In the genomic region with DNA sequence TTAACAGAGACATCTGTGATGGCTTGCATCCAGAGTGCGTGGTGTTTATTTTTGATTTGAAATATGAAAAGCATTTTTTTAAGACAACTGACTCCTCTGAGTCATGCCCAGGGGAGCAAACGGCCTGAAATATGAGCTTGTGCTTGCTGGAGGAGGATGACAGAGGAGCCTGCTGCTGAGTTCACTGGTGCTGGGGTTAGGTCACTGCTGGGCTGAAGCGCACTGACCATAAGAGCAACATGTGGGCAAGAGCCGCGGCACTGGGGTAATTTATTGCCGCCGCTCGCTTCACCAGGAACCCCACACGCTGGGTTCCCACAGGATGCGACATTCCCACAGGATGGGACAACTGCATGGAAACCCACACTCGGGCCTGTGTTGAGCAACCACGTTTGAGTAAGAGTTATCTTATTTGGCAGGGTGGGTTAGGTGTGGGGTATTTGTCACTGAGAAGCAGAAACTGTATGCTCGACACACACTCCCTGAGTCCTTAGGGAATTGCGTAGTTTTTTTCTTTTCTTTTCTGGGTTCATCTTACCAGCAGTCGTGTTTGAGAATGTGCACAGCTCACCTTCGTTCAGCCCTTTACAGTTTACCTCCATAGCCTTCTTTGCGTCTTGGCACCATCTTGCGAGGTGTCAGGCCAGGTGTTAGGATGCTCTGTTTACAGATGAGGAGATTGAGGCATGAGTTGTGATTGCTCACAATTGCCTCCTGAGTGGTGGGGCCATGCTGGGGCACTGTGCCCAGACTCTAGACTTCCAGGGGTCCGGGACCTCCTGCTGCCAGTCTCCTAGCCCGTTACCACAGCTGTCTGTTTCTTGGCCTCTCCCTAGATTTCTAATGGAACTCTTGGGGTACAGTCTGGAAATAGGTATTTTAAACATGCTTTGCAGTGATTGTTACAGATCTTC, we compare ENCODE assay signal across 8 cellular contexts.
DNase-seq lines count a peak whose midpoint lies in the region; ATAC-seq, FAIRE-seq and TF ChIP-seq lines count a peak whose summit lies in the region.

No MANE protein-coding gene starts in this region.

- no peak overlapping the region for H3K27ac ChIP-seq in MM.1S (ENCODE audit: low read length)

- no peaks in the 10 kb centered on the region for H3K27me3 ChIP-seq in MM.1S (replicated peaks; ENCODE audit: insufficient read depth, low read length)

- peak; percentile 93 for FAIRE-seq in RCC 7860 (lab: Jason Lieb, UNC)

- no peaks in the 10 kb centered on the region for H4K20me1 ChIP-seq in MM.1S (ENCODE audit: insufficient read depth, low read length)

- DNase-seq in GM04503 (ENCODE audit: low read depth) (peak; percentile 99), RCC 7860 (ENCODE audit: low spot score) (peak; percentile 98), epithelial cell of esophagus (ENCODE audit: low read depth) (peak; percentile 95), occipital lobe (lab: John Stamatoyannopoulos, UW) (peak; percentile 18), medulla oblongata (ENCODE audit: extremely low spot score) (no peak), MM.1S (no peak)

- H3K9ac ChIP-seq in MM.1S (ENCODE audit: low read length), result no peak overlapping the region

- no peak overlapping the region for H2AFZ ChIP-seq in MM.1S (ENCODE audit: low read length)

- no peaks in the 10 kb centered on the region for H3K36me3 ChIP-seq in MM.1S (replicated peaks; ENCODE audit: insufficient read depth, low read length)

- H3K4me2 ChIP-seq in MM.1S (ENCODE audit: low read depth, low read length), result no peak overlapping the region

- no peaks in the 10 kb centered on the region for H3K4me1 ChIP-seq in MM.1S (ENCODE audit: low read length)

- no peak for TF ChIP-seq CTCF in epithelial cell of esophagus (IDR thresholded peaks at IDR 0.05; ENCODE audit: insufficient read depth, low read depth, low read length, missing control alignments)
- TF ChIP-seq CTCF in MM.1S (IDR thresholded peaks at IDR 0.05; ENCODE audit: low read length), result no peak

- peaks cover 23% of the 10 kb centered on the region for H3K79me2 ChIP-seq in MM.1S (ENCODE audit: low read length)

- no peaks in the 10 kb centered on the region for H3F3A ChIP-seq in MM.1S (ENCODE audit: insufficient read depth, low read length)

- peak overlapping the region; percentile 18 for H3K4me3 ChIP-seq in epithelial cell of esophagus (ENCODE audit: low read length)
- no peak overlapping the region for H3K4me3 ChIP-seq in MM.1S (ENCODE audit: low read length)

- H3K9me2 ChIP-seq in MM.1S (replicated peaks; ENCODE audit: insufficient read depth, low read length), result no peaks in the 10 kb centered on the region

- ATAC-seq in HG03520 (IDR thresholded peaks at IDR 0.05; ENCODE audit: unreplicated experiment) (no peak), GM19452 (IDR thresholded peaks at IDR 0.05; ENCODE audit: unreplicated experiment) (no peak)

- H3K9me3 ChIP-seq in MM.1S (replicated peaks; ENCODE audit: insufficient read depth, low read length), result no peaks in the 10 kb centered on the region

Comparison
In these comparisons a context has a peak if more than half of its experiments do, and no peak if none do; other contexts are left out.
1. DNase-seq: peak in GM04503 (single experiment), RCC 7860 (single experiment), epithelial cell of esophagus (single experiment) and occipital lobe (single experiment); none in medulla oblongata (single experiment) and MM.1S (single experiment).